Comparison of ENCODE assay signal across 29 cellular contexts in genomic region chr13:22220186-22221160, GRCh38.
DNase-seq lines count a peak whose midpoint lies in the region; TF ChIP-seq lines count a peak whose summit lies in the region.
"Had no signal": no experiment of that assay in that cellular context is flagged by ENCODE, and none has a peak within 500 bp of the region (broad histone marks: within the 10 kb centered on the region; RNA-seq: fewer than 3 reads in every experiment).

No MANE protein-coding gene starts in this region.

- H3K27me3 ChIP-seq in Peyer's patch (no peaks in the 10 kb centered on the region), neural progenitor cell (peaks cover 51% of the 10 kb centered on the region)
- H3K27me3 ChIP-seq: cardiac muscle cell, foreskin keratinocyte, sigmoid colon, SJCRH30, uterus had no signal

- peak overlapping the region; percentile 54 for H3K27ac Mint-ChIP-seq in neural progenitor cell
- H3K27ac Mint-ChIP-seq: activated naive CD4-positive, alpha-beta T cell treated with anti-CD3 and anti-CD28 coated beads, Interleukin-2, amount 50 U/mL, for 24 hours; activated T-helper 17 cell treated with anti-CD3 and anti-CD28 coated beads, Interleukin-2, amount 50 U/mL, for 72 hours; endodermal cell; progenitor cell of endocrine pancreas had no signal

- DNase-seq in COR-L47 (lab: John Stamatoyannopoulos, UW) (peak; percentile 92), NCI-H1092 treated with DMSO at 0.1 percent for 48 hours (lab: John Stamatoyannopoulos, UW) (peak; percentile 23), Peyer's patch (peak in 2 of 3 donors; percentile 65 to 72), neural progenitor cell (ENCODE audit: low spot score) (peak; percentile 73), NCI-H187 treated with DMSO at 0.1 percent for 48 hours (lab: John Stamatoyannopoulos, UW) (no peak), NCI-H524 (lab: John Stamatoyannopoulos, UW) (no peak), LoVo (ENCODE audit: low spot score) (no peak)
- no peak for DNase-seq in activated T-cell treated with anti-CD3 and anti-CD28 coated beads, Interleukin-2, amount 50 U/mL, for 1 hour
- DNase-seq: activated CD4-positive, alpha-beta T cell treated with anti-CD3 and anti-CD28 coated beads, Interleukin-2, amount 50 U/mL, for 48 hours; activated CD4-positive, CD25-positive, alpha-beta regulatory T cell; activated CD8-positive, alpha-beta memory T cell treated with anti-CD3 and anti-CD28 coated beads, Interleukin-2, amount 50 U/mL, for 4 hours; aorta; CD4-positive, CD25-positive, alpha-beta regulatory T cell; cortex of kidney; endodermal cell; foreskin keratinocyte; left ventricle myocardium inferior; mesendoderm; NCI-H2029 treated with DMSO at 0.1 percent for 48 hours; NCI-H510A; sigmoid colon; SJCRH30; stimulated activated naive CD4-positive, alpha-beta T cell treated with Interleukin-2 at 50 U/mL for 16 hours; T-helper 1 cell; uterus had no signal

- H3K9me3 ChIP-seq in Peyer's patch, result no peaks in the 10 kb centered on the region
- H3K9me3 ChIP-seq in neural progenitor cell (ENCODE audit: low read depth), result no peaks in the 10 kb centered on the region
- H3K9me3 ChIP-seq: left ventricle myocardium inferior, sigmoid colon, SJCRH30, uterus had no signal

- H4K20me1 ChIP-seq in neural progenitor cell (ENCODE audit: low read depth), result peaks cover 17% of the 10 kb centered on the region

- no peak overlapping the region for H3K9ac ChIP-seq in neural progenitor cell

- peak overlapping the region in 1 of 4 donors; percentile 1 for H3K4me3 ChIP-seq in Peyer's patch
- no peak overlapping the region for H3K4me3 ChIP-seq in neural progenitor cell
- H3K4me3 ChIP-seq: cardiac muscle cell, left ventricle myocardium inferior, sigmoid colon, SJCRH30, uterus had no signal

- no peaks in the 10 kb centered on the region for H3K36me3 Mint-ChIP-seq in neural progenitor cell
- H3K36me3 Mint-ChIP-seq: activated naive CD4-positive, alpha-beta T cell treated with anti-CD3 and anti-CD28 coated beads, Interleukin-2, amount 50 U/mL, for 24 hours; CD4-positive, CD25-positive, alpha-beta regulatory T cell had no signal

- H3K27ac ChIP-seq in Peyer's patch, result no peak overlapping the region
- H3K27ac ChIP-seq in neural progenitor cell, result no peak overlapping the region
- H3K27ac ChIP-seq: cardiac muscle cell, foreskin keratinocyte, left ventricle myocardium inferior, sigmoid colon, SJCRH30, uterus had no signal

- no peak overlapping the region for H2AFZ ChIP-seq in neural progenitor cell (replicated peaks)

- H3K27me3 Mint-ChIP-seq in neural progenitor cell (ENCODE audit: insufficient read depth, low read depth), result peaks cover 12% of the 10 kb centered on the region
- H3K27me3 Mint-ChIP-seq: activated naive CD4-positive, alpha-beta T cell treated with anti-CD3 and anti-CD28 coated beads, Interleukin-2, amount 50 U/mL, for 24 hours; activated T-helper 17 cell treated with anti-CD3 and anti-CD28 coated beads, Interleukin-2, amount 50 U/mL, for 72 hours; CD4-positive, CD25-positive, alpha-beta regulatory T cell; progenitor cell of endocrine pancreas had no signal

- peak overlapping the region; percentile 39 for H3K4me2 ChIP-seq in neural progenitor cell

- no peak overlapping the region for H3K4me3 Mint-ChIP-seq in neural progenitor cell
- H3K4me3 Mint-ChIP-seq: activated naive CD4-positive, alpha-beta T cell treated with anti-CD3 and anti-CD28 coated beads, Interleukin-2, amount 50 U/mL, for 24 hours; activated T-helper 17 cell treated with anti-CD3 and anti-CD28 coated beads, Interleukin-2, amount 50 U/mL, for 72 hours; CD4-positive, CD25-positive, alpha-beta regulatory T cell; endodermal cell had no signal

- no peaks in the 10 kb centered on the region for H3K79me2 ChIP-seq in neural progenitor cell (ENCODE audit: low read depth)

- no peak for TF ChIP-seq POLR2A in Peyer's patch (IDR thresholded peaks at IDR 0.05)

- no peaks in the 10 kb centered on the region for H3K36me3 ChIP-seq in Peyer's patch
- H3K36me3 ChIP-seq in neural progenitor cell, result no peaks in the 10 kb centered on the region
- H3K36me3 ChIP-seq: cardiac muscle cell, left ventricle myocardium inferior, sigmoid colon, SJCRH30, uterus had no signal

- TF ChIP-seq CTCF in Peyer's patch (IDR thresholded peaks at IDR 0.05) (no peak), neural progenitor cell (IDR thresholded peaks at IDR 0.05) (no peak)

- H3F3A ChIP-seq in neural progenitor cell (ENCODE audit: low read depth), result peaks cover 15% of the 10 kb centered on the region

- H3K4me1 ChIP-seq in Peyer's patch, result no peaks in the 10 kb centered on the region
- H3K4me1 ChIP-seq in neural progenitor cell, result peaks cover 31% of the 10 kb centered on the region
- H3K4me1 ChIP-seq: foreskin keratinocyte, SJCRH30, uterus had no signal

- H3K9me3 Mint-ChIP-seq in neural progenitor cell, result no peaks in the 10 kb centered on the region
- H3K9me3 Mint-ChIP-seq: activated naive CD4-positive, alpha-beta T cell treated with anti-CD3 and anti-CD28 coated beads, Interleukin-2, amount 50 U/mL, for 24 hours; activated T-helper 17 cell treated with anti-CD3 and anti-CD28 coated beads, Interleukin-2, amount 50 U/mL, for 72 hours; endodermal cell had no signal

- H3K4me1 Mint-ChIP-seq in neural progenitor cell, result peaks cover 28% of the 10 kb centered on the region

Comparison
In these comparisons a context has a peak if more than half of its experiments do, and no peak if none do; other contexts are left out.
1. DNase-seq: peak in COR-L47 (single experiment), NCI-H1092 treated with DMSO at 0.1 percent for 48 hours (single experiment), Peyer's patch (2 of 3) and neural progenitor cell (single experiment); none in NCI-H187 treated with DMSO at 0.1 percent for 48 hours (single experiment), NCI-H524 (0 of 2), activated T-cell treated with anti-CD3 and anti-CD28 coated beads, Interleukin-2, amount 50 U/mL, for 1 hour (single experiment) and LoVo (single experiment).